ENCODE assay signal across 8 cellular contexts in the genomic region with DNA sequence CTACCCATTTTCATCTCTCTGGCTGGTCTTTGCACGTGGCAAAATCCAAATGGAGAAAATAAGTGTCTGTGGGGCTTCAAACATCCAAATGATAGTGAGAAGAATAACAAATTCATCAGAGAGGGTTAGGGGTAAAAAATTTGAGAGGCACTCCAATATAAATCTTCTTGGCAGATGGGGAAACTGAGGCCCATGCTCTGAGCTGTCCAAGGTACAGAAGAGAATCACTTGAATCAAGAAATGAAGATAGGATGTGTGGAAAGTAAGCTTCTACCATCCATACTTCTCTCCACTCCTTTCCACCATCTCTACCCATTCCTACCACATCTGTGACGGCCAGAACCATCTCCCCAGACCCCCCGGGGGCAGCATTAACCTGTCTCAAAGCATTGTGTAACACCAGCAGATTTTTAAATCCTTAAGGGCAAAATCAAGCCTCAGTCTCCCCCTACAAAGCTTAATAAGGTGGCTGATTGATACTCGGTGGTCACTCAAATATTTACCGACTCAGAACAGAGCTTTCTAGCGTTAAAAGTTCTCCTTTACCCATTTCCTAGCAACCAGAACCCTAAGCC. TPM values are rescaled to one million over a fixed set of nuclear protein-coding genes. Genes with fewer than 3 reads are reported as not detected.
DNase-seq lines count a peak whose midpoint lies in the region; ATAC-seq and TF ChIP-seq lines count a peak whose summit lies in the region.

No MANE protein-coding gene starts in this region.

- ATAC-seq in CD4-positive, alpha-beta T cell (ENCODE audit: poor library complexity): no peak
- no peak for ATAC-seq in effector memory CD8-positive, alpha-beta T cell (replicated peaks)
- ATAC-seq in GM18861 (IDR thresholded peaks at IDR 0.05; ENCODE audit: unreplicated experiment) (no peak), HG03280 (IDR thresholded peaks at IDR 0.05; ENCODE audit: unreplicated experiment) (no peak)

- peaks cover 12% of the 10 kb centered on the region; the same call in 1 of the 2 replicates for H3F3A ChIP-seq in MM.1S (ENCODE audit: insufficient read depth, low read length)
- H3F3A ChIP-seq in neural progenitor cell (ENCODE audit: low read depth): no peaks in the 10 kb centered on the region

- no peak overlapping the region for H3K27ac ChIP-seq in CD4-positive, alpha-beta T cell (ENCODE audit: low read depth, low read length)
- peak overlapping the region; percentile 77; the same call in 1 of the 2 replicates for H3K27ac ChIP-seq in MM.1S (ENCODE audit: low read length)
- H3K27ac ChIP-seq in neural progenitor cell: no peak overlapping the region

- no peaks in the 10 kb centered on the region for H3K9me3 ChIP-seq in CD4-positive, alpha-beta T cell (ENCODE audit: control insufficient read depth, low read length)
- H3K9me3 ChIP-seq in MM.1S (replicated peaks; ENCODE audit: insufficient read depth, low read length) (no peaks in the 10 kb centered on the region), neural progenitor cell (ENCODE audit: low read depth) (no peaks in the 10 kb centered on the region)

- peaks cover 29% of the 10 kb centered on the region for H3K36me3 Mint-ChIP-seq in CD4-positive, alpha-beta T cell (ENCODE audit: low read depth)
- H3K36me3 Mint-ChIP-seq in effector memory CD8-positive, alpha-beta T cell (ENCODE audit: insufficient read depth): peaks cover 11% of the 10 kb centered on the region
- H3K36me3 Mint-ChIP-seq in neural progenitor cell: peaks cover 4% of the 10 kb centered on the region

- TF ChIP-seq CTCF in CD4-positive, alpha-beta T cell (IDR thresholded peaks at IDR 0.05): no peak
- TF ChIP-seq CTCF in MM.1S (IDR thresholded peaks at IDR 0.05; ENCODE audit: low read length) (no peak), neural progenitor cell (IDR thresholded peaks at IDR 0.05) (no peak)

- DNase-seq in CD4-positive, alpha-beta T cell: no peak
- DNase-seq in MM.1S (no peak), neural progenitor cell (ENCODE audit: low spot score) (no peak), UCSD-AML1 (lab: John Stamatoyannopoulos, UW; ENCODE audit: unreplicated experiment) (no peak), HPDE6-E6E7 (ENCODE audit: extremely low spot score) (no peak)
- no peak for DNase-seq in effector memory CD8-positive, alpha-beta T cell

- POLR2A ChIA-PET in CD4-positive, alpha-beta T cell (lab: Charles Lee): interaction anchor here (0.6 to 2.2 kb wide), 3 partner anchors 12 to 303 kb away, joined by 3 to 22 read pairs (median 12); partner anchors contain the start of genes COX15, CUTC and SLC25A28

- H3K4me1 Mint-ChIP-seq in CD4-positive, alpha-beta T cell (ENCODE audit: low read depth): peaks cover 45% of the 10 kb centered on the region
- H3K4me1 Mint-ChIP-seq in effector memory CD8-positive, alpha-beta T cell (ENCODE audit: low read depth in 2 of 2): peaks cover 27 to 51% of the 10 kb centered on the region in 2 donors
- H3K4me1 Mint-ChIP-seq in neural progenitor cell: peaks cover 17% of the 10 kb centered on the region

- H3K4me2 ChIP-seq in MM.1S (ENCODE audit: low read depth, low read length) (peak overlapping the region; percentile 95), neural progenitor cell (peak overlapping the region; percentile 81)

- H3K9me3 Mint-ChIP-seq in CD4-positive, alpha-beta T cell: no peaks in the 10 kb centered on the region
- no peaks in the 10 kb centered on the region for H3K9me3 Mint-ChIP-seq in effector memory CD8-positive, alpha-beta T cell
- H3K9me3 Mint-ChIP-seq in neural progenitor cell: no peaks in the 10 kb centered on the region

- H3K4me3 ChIP-seq in MM.1S (ENCODE audit: low read length) (peak overlapping the region; percentile 93), neural progenitor cell (peak overlapping the region; percentile 89)

- H3K4me1 ChIP-seq in MM.1S (ENCODE audit: low read length): peaks cover 9% of the 10 kb centered on the region; the same call in 1 of the 2 replicates
- peaks cover 4% of the 10 kb centered on the region for H3K4me1 ChIP-seq in neural progenitor cell

- H3K79me2 ChIP-seq in MM.1S (ENCODE audit: low read length): peaks cover 84% of the 10 kb centered on the region
- H3K79me2 ChIP-seq in neural progenitor cell (ENCODE audit: low read depth): peaks cover 49% of the 10 kb centered on the region

- H3K9ac ChIP-seq in MM.1S (ENCODE audit: low read length) (peak overlapping the region; percentile 91), neural progenitor cell (peak overlapping the region; percentile 65)

- H4K20me1 ChIP-seq in MM.1S (ENCODE audit: insufficient read depth, low read length) (peaks cover 2% of the 10 kb centered on the region; the same call in 1 of the 2 replicates), neural progenitor cell (ENCODE audit: low read depth) (no peaks in the 10 kb centered on the region)

- H3K27me3 Mint-ChIP-seq in CD4-positive, alpha-beta T cell: no peaks in the 10 kb centered on the region
- no peaks in the 10 kb centered on the region for H3K27me3 Mint-ChIP-seq in effector memory CD8-positive, alpha-beta T cell
- peaks cover 2% of the 10 kb centered on the region for H3K27me3 Mint-ChIP-seq in neural progenitor cell (ENCODE audit: insufficient read depth, low read depth)

- H3K27me3 ChIP-seq in CD4-positive, alpha-beta T cell (ENCODE audit: control insufficient read depth, insufficient read depth, low read length): no peaks in the 10 kb centered on the region
- no peaks in the 10 kb centered on the region for H3K27me3 ChIP-seq in MM.1S (replicated peaks; ENCODE audit: insufficient read depth, low read length)
- H3K27me3 ChIP-seq in neural progenitor cell: no peaks in the 10 kb centered on the region

- intact Hi-C loops in CD4-positive, alpha-beta T cell (cut with DNase I, micrococcal nuclease): loop anchor here (1.0 to 10.0 kb wide), 11 partner anchors 190 to 1935 kb away; partner anchors contain the start of genes ERLIN1 (in 1 of the 2), HPS1 (in 1 of the 2), MMS19 (in 1 of the 2) and R3HCC1L (in 1 of the 2)

- CTCF ChIA-PET in CD4-positive, alpha-beta T cell (lab: Charles Lee): no interaction called here

- H3K4me3 Mint-ChIP-seq in CD4-positive, alpha-beta T cell: peak overlapping the region; percentile 91
- peak overlapping the region; percentile 87 to 89 for H3K4me3 Mint-ChIP-seq in effector memory CD8-positive, alpha-beta T cell
- H3K4me3 Mint-ChIP-seq in neural progenitor cell: peak overlapping the region; percentile 99

- no peaks in the 10 kb centered on the region for H3K9me2 ChIP-seq in MM.1S (replicated peaks; ENCODE audit: insufficient read depth, low read length)

- peak overlapping the region; percentile 75 for H2AFZ ChIP-seq in MM.1S (ENCODE audit: low read length)
- no peak overlapping the region for H2AFZ ChIP-seq in neural progenitor cell (replicated peaks)

- H3K27ac Mint-ChIP-seq in CD4-positive, alpha-beta T cell: peak overlapping the region; percentile 95
- peak overlapping the region; percentile 88 to 92 for H3K27ac Mint-ChIP-seq in effector memory CD8-positive, alpha-beta T cell
- H3K27ac Mint-ChIP-seq in neural progenitor cell: no peak overlapping the region

- H3K36me3 ChIP-seq in MM.1S (replicated peaks; ENCODE audit: insufficient read depth, low read length): 0 out of 2 replicates have a peak, but pooled peaks cover 5% of the 10 kb centered on the region
- no peaks in the 10 kb centered on the region for H3K36me3 ChIP-seq in neural progenitor cell

RNA-seq across cellular contexts. Expression of gene GOT1, which starts 0.8 kb away (rescaled TPM):
- total RNA-seq in CD4-positive, alpha-beta T cell: 1 to 10 TPM; 3.5 to 5.7 TPM
- 35.7 and 36.1 TPM in 2 replicates for total RNA-seq in neural progenitor cell (ENCODE audit: low replicate concordance)
